In the genomic region with DNA sequence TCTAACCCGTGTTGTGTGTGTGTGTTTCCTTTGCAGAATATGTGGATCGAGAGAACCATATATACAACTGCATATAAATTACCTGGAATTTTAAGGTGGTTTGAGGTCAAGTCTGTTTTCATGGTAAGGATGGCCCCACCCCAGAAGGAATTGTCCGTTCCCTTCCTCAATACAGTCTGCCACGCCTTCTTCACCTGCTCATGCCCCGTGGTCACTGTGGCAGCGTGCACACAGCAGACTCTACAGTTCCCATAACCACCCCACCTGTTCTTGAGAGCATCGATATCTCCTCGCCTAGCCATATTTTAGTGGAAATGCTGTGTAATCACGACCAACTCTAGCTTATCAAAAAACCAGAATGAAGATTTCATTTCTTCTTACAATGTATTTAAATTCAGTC, we compare ENCODE assay signal across 21 cellular contexts.
"Had no signal": no experiment of that assay in that cellular context is flagged by ENCODE, and none has a peak within 500 bp of the region (broad histone marks: within the 10 kb centered on the region; RNA-seq: fewer than 3 reads in every experiment).

No MANE protein-coding gene starts in this region.

- H2AFZ ChIP-seq: hepatocyte had no signal

- ATAC-seq: effector memory CD8-positive, alpha-beta T cell; foreskin keratinocyte; gastroesophageal sphincter; heart left ventricle; left lung; left ventricle myocardium superior; lower lobe of right lung had no signal

- H3K27me3 ChIP-seq: colonic mucosa, esophagus muscularis mucosa, foreskin keratinocyte, gastroesophageal sphincter, heart left ventricle, hepatocyte, left lung had no signal

- H3K27me3 Mint-ChIP-seq: dendritic cell treated with granulocyte-macrophage colony-stimulating factor and Interleukin-4, amounts not matched to agents 40 ng/mL and 50 ng/mL, for 4 days had no signal

- H3K9me3 Mint-ChIP-seq: dendritic cell treated with granulocyte-macrophage colony-stimulating factor and Interleukin-4, amounts not matched to agents 40 ng/mL and 50 ng/mL, for 4 days; effector memory CD8-positive, alpha-beta T cell; endodermal cell; immature natural killer cell; mesothelial cell of epicardium had no signal

- H3K79me2 ChIP-seq: hepatocyte had no signal

- H3K27ac Mint-ChIP-seq: dendritic cell treated with granulocyte-macrophage colony-stimulating factor and Interleukin-4, amounts not matched to agents 40 ng/mL and 50 ng/mL, for 4 days; effector memory CD8-positive, alpha-beta T cell; endodermal cell; immature natural killer cell; mesothelial cell of epicardium had no signal

- H3K4me1 ChIP-seq: colonic mucosa, esophagus muscularis mucosa, foreskin keratinocyte, gastroesophageal sphincter, heart left ventricle, left lung, lower lobe of right lung had no signal

- H3K4me1 Mint-ChIP-seq: endodermal cell, immature natural killer cell had no signal

- H3K36me3 Mint-ChIP-seq: immature natural killer cell had no signal

- H3K4me3 Mint-ChIP-seq: dendritic cell treated with granulocyte-macrophage colony-stimulating factor and Interleukin-4, amounts not matched to agents 40 ng/mL and 50 ng/mL, for 4 days; effector memory CD8-positive, alpha-beta T cell; endodermal cell; immature natural killer cell; mesothelial cell of epicardium had no signal

- H3K9me3 ChIP-seq: colonic mucosa, esophagus muscularis mucosa, gastroesophageal sphincter, heart left ventricle, left lung, lower lobe of right lung had no signal

- H3K4me3 ChIP-seq: colonic mucosa, esophagus muscularis mucosa, gastroesophageal sphincter, heart left ventricle, hepatocyte, left lung, lower lobe of right lung had no signal

- DNase-seq: colonic mucosa; cortex of kidney; effector CD8-positive, alpha-beta T cell; effector memory CD8-positive, alpha-beta T cell; endodermal cell; foreskin keratinocyte; heart left ventricle; hypothalamus; immature natural killer cell; islet precursor cell; kidney; kidney glomerular epithelial cell; left lung; left ventricle myocardium superior; lower lobe of right lung; mesenchymal stem cell had no signal

- H3K27ac ChIP-seq: colonic mucosa, esophagus muscularis mucosa, foreskin keratinocyte, gastroesophageal sphincter, heart left ventricle, hepatocyte, left lung, lower lobe of right lung had no signal

- H3K4me2 ChIP-seq: hepatocyte had no signal

- H3K36me3 ChIP-seq: colonic mucosa had no signal
